Comparison of ENCODE assay signal across 10 cellular contexts in genomic region chr6:136525586-136526195, GRCh38. TPM values are rescaled to one million over a fixed set of nuclear protein-coding genes. Genes with fewer than 3 reads are reported as not detected.
DNase-seq lines count a peak whose midpoint lies in the region; ATAC-seq lines count a peak whose summit lies in the region.
"Had no signal": no experiment of that assay in that cellular context is flagged by ENCODE, and none has a peak within 500 bp of the region (broad histone marks: within the 10 kb centered on the region; RNA-seq: fewer than 3 reads in every experiment).

No MANE protein-coding gene starts in this region.

- H2AK5ac ChIP-seq in mesendoderm (ENCODE audit: low read length) = no peak overlapping the region

- H3K9ac ChIP-seq in mesendoderm (ENCODE audit: low read length) = no peak overlapping the region
- H3K9ac ChIP-seq: KMS-11 had no signal

- H3K4me3 Mint-ChIP-seq in activated naive CD8-positive, alpha-beta T cell treated with anti-CD3 and anti-CD28 coated beads, Interleukin-2, amount 50 U/mL, for 24 hours = peak overlapping the region; percentile 30

- H3K79me1 ChIP-seq in mesendoderm (ENCODE audit: low read length) = peaks cover 6% of the 10 kb centered on the region

- H4K8ac ChIP-seq in mesendoderm (ENCODE audit: low read depth, low read length) = no peak overlapping the region

- WGBS in mesendoderm (ENCODE audit: extremely low coverage, insufficient coverage, low lambda C conversion rate) = no CpG with 5 or more reads among the region's 8 CpGs

- H3K18ac ChIP-seq in mesendoderm (ENCODE audit: low read length) = no peak overlapping the region

- H3K27me3 Mint-ChIP-seq in activated naive CD8-positive, alpha-beta T cell treated with anti-CD3 and anti-CD28 coated beads, Interleukin-2, amount 50 U/mL, for 24 hours = peaks cover 13% of the 10 kb centered on the region

- no peak overlapping the region for H3K27ac Mint-ChIP-seq in activated naive CD8-positive, alpha-beta T cell treated with anti-CD3 and anti-CD28 coated beads, Interleukin-2, amount 50 U/mL, for 24 hours

- H3K4me1 Mint-ChIP-seq in activated naive CD8-positive, alpha-beta T cell treated with anti-CD3 and anti-CD28 coated beads, Interleukin-2, amount 50 U/mL, for 24 hours = peaks cover 20% of the 10 kb centered on the region

- H3K79me2 ChIP-seq in mesendoderm (ENCODE audit: control insufficient read depth, insufficient read depth, low read length) = peaks cover 11% of the 10 kb centered on the region

- no peak overlapping the region for H4K5ac ChIP-seq in mesendoderm (ENCODE audit: low read length)

- H3K36me3 ChIP-seq in mesendoderm (ENCODE audit: control insufficient read depth, insufficient read depth, low read length) = no peaks in the 10 kb centered on the region

- H2BK5ac ChIP-seq in mesendoderm (ENCODE audit: low read length) = no peak overlapping the region

- peaks cover 12% of the 10 kb centered on the region for H3K4me1 ChIP-seq in mesendoderm (ENCODE audit: control insufficient read depth, low read depth, low read length)

- H3K27me3 ChIP-seq in mesendoderm (ENCODE audit: insufficient read depth, low read length, poor library complexity) = no peaks in the 10 kb centered on the region

- H3K4me2 ChIP-seq in mesendoderm (ENCODE audit: low read length) = no peak overlapping the region
- H3K4me2 ChIP-seq: KMS-11 had no signal

- no peak overlapping the region for H3K4ac ChIP-seq in mesendoderm (ENCODE audit: low read depth, low read length)

- H2BK120ac ChIP-seq in mesendoderm (ENCODE audit: low read depth, low read length) = peak overlapping the region; percentile 8

- no peak overlapping the region for H2BK15ac ChIP-seq in mesendoderm (replicated peaks; ENCODE audit: low read depth)

- ATAC-seq in activated naive CD8-positive, alpha-beta T cell treated with anti-CD3 and anti-CD28 coated beads, Interleukin-2, amount 50 U/mL, for 24 hours = peak; percentile 16
- ATAC-seq in HG02642 (IDR thresholded peaks at IDR 0.05; ENCODE audit: poor library complexity, unreplicated experiment) = no peak
- ATAC-seq in GM18511 (IDR thresholded peaks at IDR 0.05; ENCODE audit: unreplicated experiment) = no peak
- no peak for ATAC-seq in HG03045 (IDR thresholded peaks at IDR 0.05; ENCODE audit: unreplicated experiment)

- H3K56ac ChIP-seq in mesendoderm (ENCODE audit: low read length) = no peak overlapping the region

- no peak overlapping the region for H3K23ac ChIP-seq in mesendoderm (ENCODE audit: low read length)

- DNase-seq in COLO668 (lab: John Stamatoyannopoulos, UW; ENCODE audit: unreplicated experiment) = peak; percentile 17
- DNase-seq in NCI-H146 (lab: John Stamatoyannopoulos, UW) = peak; percentile 63
- no peak for DNase-seq in activated naive CD8-positive, alpha-beta T cell treated with anti-CD3 and anti-CD28 coated beads, Interleukin-2, amount 50 U/mL, for 24 hours
- DNase-seq in mesendoderm = no peak
- no peak for DNase-seq in AML-193 (lab: John Stamatoyannopoulos, UW)
- DNase-seq: naive B cell had no signal

- no peaks in the 10 kb centered on the region for H3K36me3 Mint-ChIP-seq in activated naive CD8-positive, alpha-beta T cell treated with anti-CD3 and anti-CD28 coated beads, Interleukin-2, amount 50 U/mL, for 24 hours (ENCODE audit: low read depth)
- H3K36me3 Mint-ChIP-seq: naive B cell had no signal

- H3K9me3 Mint-ChIP-seq in activated naive CD8-positive, alpha-beta T cell treated with anti-CD3 and anti-CD28 coated beads, Interleukin-2, amount 50 U/mL, for 24 hours = no peaks in the 10 kb centered on the region
- H3K9me3 Mint-ChIP-seq: naive B cell had no signal

- no peak overlapping the region for H3K4me3 ChIP-seq in mesendoderm (ENCODE audit: low read length)

- H3K27ac ChIP-seq in mesendoderm (ENCODE audit: low read depth, low read length) = no peak overlapping the region
- H3K27ac ChIP-seq: KMS-11 had no signal

RNA-seq across cellular contexts. Expression of gene MAP7, which starts 24.5 kb away (rescaled TPM):
- polyA plus RNA-seq in mesendoderm (2013, experiment 1 of 2) = 33.0 TPM
- 32.5 TPM for polyA plus RNA-seq in mesendoderm (2013, experiment 2 of 2)

Comparison
In these comparisons a context has a peak if more than half of its experiments do, and no peak if none do; other contexts are left out.
1. DNase-seq: peak in COLO668 (single experiment) and NCI-H146 (single experiment); none in activated naive CD8-positive, alpha-beta T cell treated with anti-CD3 and anti-CD28 coated beads, Interleukin-2, amount 50 U/mL, for 24 hours (single experiment), mesendoderm (single experiment) and AML-193 (0 of 2).